19 cellular contexts compared by ENCODE assay signal in the genomic region with DNA sequence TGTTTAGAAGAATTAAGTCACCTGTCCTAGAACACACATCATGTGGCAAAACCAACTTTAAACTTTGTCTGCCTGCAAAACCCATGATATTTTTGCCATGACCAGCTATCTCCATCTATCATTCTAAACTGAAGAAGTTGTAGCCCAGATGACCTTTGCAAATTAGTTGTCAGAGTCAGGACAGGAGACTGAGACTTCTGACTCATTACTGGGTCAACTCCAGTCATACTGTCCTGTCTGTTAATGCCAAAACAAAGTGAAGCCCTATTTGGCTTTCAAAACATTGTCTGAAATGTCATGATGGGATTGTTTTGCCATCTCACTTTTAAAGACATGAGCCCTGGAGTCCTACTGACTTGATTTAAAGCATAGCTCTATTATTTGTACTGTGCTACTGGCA.
"Had no signal": no experiment of that assay in that cellular context is flagged by ENCODE, and none has a peak within 500 bp of the region (broad histone marks: within the 10 kb centered on the region; RNA-seq: fewer than 3 reads in every experiment).

No MANE protein-coding gene starts in this region.

- H3K4me3 Mint-ChIP-seq: immature natural killer cell, naive B cell, nephron had no signal

- DNase-seq: effector CD8-positive, alpha-beta T cell; glutamatergic neuron; immature natural killer cell; left cardiac atrium; left ventricle myocardium inferior; mesendoderm; naive B cell; occipital lobe; pancreas; right cardiac atrium; stimulated activated CD4-positive, alpha-beta T cell treated with anti-CD3 and anti-CD28 coated beads, Interleukin-4, amount 100 ng/mL, for 1 hour; stimulated activated CD8-positive, alpha-beta memory T cell treated with anti-CD3 and anti-CD28 coated beads, Interleukin-4, amount 100 ng/mL, for 48 hours; stimulated activated naive CD4-positive, alpha-beta T cell; stomach; substantia nigra; transverse colon had no signal

- ATAC-seq: gastroesophageal sphincter, left cardiac atrium, pancreas, right cardiac atrium had no signal

- H3K36me3 Mint-ChIP-seq: naive B cell had no signal

- H3K4me1 Mint-ChIP-seq: immature natural killer cell, naive B cell, nephron had no signal

- H3K27ac Mint-ChIP-seq: immature natural killer cell, nephron, progenitor cell of endocrine pancreas had no signal

- H3K27me3 Mint-ChIP-seq: progenitor cell of endocrine pancreas had no signal
